In genomic region chr6:131910219-131910589, GRCh38 we compare ENCODE assay signal across 15 cellular contexts. TPM values are rescaled to one million over a fixed set of nuclear protein-coding genes. Genes with fewer than 3 reads are reported as not detected.
DNase-seq lines count a peak whose midpoint lies in the region; ATAC-seq and TF ChIP-seq lines count a peak whose summit lies in the region.
"Had no signal": no experiment of that assay in that cellular context is flagged by ENCODE, and none has a peak within 500 bp of the region (broad histone marks: within the 10 kb centered on the region; RNA-seq: fewer than 3 reads in every experiment).

No MANE protein-coding gene starts in this region.

- no peaks in the 10 kb centered on the region for H3K9me2 ChIP-seq in DOHH2 (replicated peaks; ENCODE audit: control insufficient read depth, low read length)

- H3K4me1 Mint-ChIP-seq in endodermal cell, result peaks cover 21% of the 10 kb centered on the region

- H3K36me3 ChIP-seq in DOHH2 (ENCODE audit: control insufficient read depth, low read length), result no peaks in the 10 kb centered on the region
- no peaks in the 10 kb centered on the region for H3K36me3 ChIP-seq in endodermal cell (ENCODE audit: control insufficient read depth, insufficient read depth, low read length)
- no peaks in the 10 kb centered on the region for H3K36me3 ChIP-seq in transverse colon
- H3K36me3 ChIP-seq: HAP-1, suprapubic skin had no signal

- intact Hi-C loops in transverse colon (cut with DNase I; ENCODE audit: low total_unique reads), result no loop called here

- in situ Hi-C loops in transverse colon (cut with MboI; ENCODE audit: low pct_ligation_motif_present in 1 of 4, low pct_unique_long_range_greater_than_20kb in 1 of 4, low sequenced_read_pairs in 3 of 4), result loop anchor here (10.0 to 25.0 kb wide), 4 partner anchors 125 to 577 kb away; no protein-coding TSS in a partner anchor

- H3K79me2 ChIP-seq in DOHH2 (ENCODE audit: control insufficient read depth, low read length), result no peaks in the 10 kb centered on the region
- H3K79me2 ChIP-seq: parathyroid adenoma had no signal

- H3K27ac Mint-ChIP-seq in endodermal cell, result no peak overlapping the region

- no peak overlapping the region for H3K4me3 Mint-ChIP-seq in endodermal cell
- H3K4me3 Mint-ChIP-seq: activated naive CD8-positive, alpha-beta T cell treated with anti-CD3 and anti-CD28 coated beads, Interleukin-2, amount 10 ng/mL, durations not matched to agents 7 days and 5 days; IgD-negative memory B cell had no signal

- TF ChIP-seq EP300 in transverse colon (IDR thresholded peaks at IDR 0.05; ENCODE audit: low read depth), result no peak

- peak overlapping the region; percentile 18; the same call in 1 of the 2 replicates for H3K4me2 ChIP-seq in DOHH2 (ENCODE audit: low read length)

- no peak for TF ChIP-seq POLR2A in transverse colon (IDR thresholded peaks at IDR 0.05)

- H3K4me1 ChIP-seq in DOHH2 (ENCODE audit: control insufficient read depth, low read length) (peaks cover 21% of the 10 kb centered on the region), endodermal cell (ENCODE audit: control insufficient read depth, insufficient read depth, low read length) (no peaks in the 10 kb centered on the region), transverse colon (peaks cover 0 to 26% (median 4%) of the 10 kb centered on the region in 4 donors)
- H3K4me1 ChIP-seq: HAP-1, parathyroid adenoma had no signal

- H3K27ac ChIP-seq in DOHH2 (ENCODE audit: low read depth, low read length) (no peak overlapping the region), endodermal cell (ENCODE audit: low read depth, low read length) (no peak overlapping the region), transverse colon (no peak overlapping the region)
- H3K27ac ChIP-seq: parathyroid adenoma, suprapubic skin had no signal

- DNase-seq in endodermal cell, result no peak
- DNase-seq in stimulated activated CD4-positive, alpha-beta T cell treated with anti-CD3 and anti-CD28 coated beads, Interleukin-1b, Interleukin-23, amount 100 ng/mL, for 48 hours, result no peak
- DNase-seq in transverse colon, result no peak
- no peak for DNase-seq in activated CD4-positive, alpha-beta T cell treated with anti-CD3 and anti-CD28 coated beads for 48 hours
- DNase-seq: kidney had no signal

- peaks cover 19% of the 10 kb centered on the region for H3K36me3 Mint-ChIP-seq in endodermal cell (ENCODE audit: low read depth)
- H3K36me3 Mint-ChIP-seq: activated naive CD8-positive, alpha-beta T cell treated with anti-CD3 and anti-CD28 coated beads, Interleukin-2, amount 10 ng/mL, durations not matched to agents 7 days and 5 days; IgD-negative memory B cell had no signal

- H3K9ac ChIP-seq in endodermal cell (ENCODE audit: extremely low read depth, low read length, poor library complexity, severe bottlenecking), result no peak overlapping the region
- H3K9ac ChIP-seq: parathyroid adenoma had no signal

- no CpG with 5 or more reads among the region's 1 CpG for WGBS in endodermal cell (ENCODE audit: insufficient coverage in 1 of 2, insufficient read length in 1 of 2), 2 experiments
- WGBS in transverse colon (ENCODE audit: low coverage in 1 of 2), 2 donors, result 49 to 62% methylated on average over 1 of the region's 1 CpG

- H3K27me3 ChIP-seq in DOHH2 (ENCODE audit: control insufficient read depth, low read length), result peaks cover 16% of the 10 kb centered on the region
- H3K27me3 ChIP-seq in endodermal cell (ENCODE audit: control insufficient read depth, insufficient read depth, low read length, poor library complexity, severe bottlenecking), result no peaks in the 10 kb centered on the region
- H3K27me3 ChIP-seq in transverse colon, result peaks cover 9% of the 10 kb centered on the region

- no peaks in the 10 kb centered on the region for H3K9me3 Mint-ChIP-seq in endodermal cell
- H3K9me3 Mint-ChIP-seq: activated naive CD8-positive, alpha-beta T cell treated with anti-CD3 and anti-CD28 coated beads, Interleukin-2, amount 10 ng/mL, durations not matched to agents 7 days and 5 days; central memory CD8-positive, alpha-beta T cell had no signal

- TF ChIP-seq CTCF in DOHH2 (IDR thresholded peaks at IDR 0.05; ENCODE audit: low read depth, low read length, poor library complexity, severe bottlenecking) (no peak), endodermal cell (conservative IDR thresholded peaks at IDR 0.05) (peak; percentile 9), transverse colon (IDR thresholded peaks at IDR 0.05) (peak in 1 of 5 experiments; percentile 28)

- peak; percentile 16 for ATAC-seq in GM21390 (IDR thresholded peaks at IDR 0.05; ENCODE audit: unreplicated experiment)
- ATAC-seq in HG03196 (IDR thresholded peaks at IDR 0.05; ENCODE audit: unreplicated experiment), result peak; percentile 11
- ATAC-seq in HG02870 (IDR thresholded peaks at IDR 0.05; ENCODE audit: unreplicated experiment), result no peak

- no peaks in the 10 kb centered on the region for H3K9me3 ChIP-seq in DOHH2 (ENCODE audit: control insufficient read depth, insufficient read depth, low read length)
- no peaks in the 10 kb centered on the region for H3K9me3 ChIP-seq in endodermal cell (ENCODE audit: control insufficient read depth, low read length)
- no peaks in the 10 kb centered on the region for H3K9me3 ChIP-seq in transverse colon
- H3K9me3 ChIP-seq: HAP-1, suprapubic skin had no signal

- no peak overlapping the region for H3K4me3 ChIP-seq in DOHH2 (ENCODE audit: low read length)
- H3K4me3 ChIP-seq in endodermal cell (ENCODE audit: low read length), result no peak overlapping the region
- no peak overlapping the region for H3K4me3 ChIP-seq in transverse colon
- H3K4me3 ChIP-seq: HAP-1, suprapubic skin had no signal

- no peaks in the 10 kb centered on the region for H3F3A ChIP-seq in DOHH2 (ENCODE audit: control insufficient read depth, insufficient read depth)

- H4K20me1 ChIP-seq in DOHH2 (ENCODE audit: control insufficient read depth, insufficient read depth, low read depth, low read length), result no peaks in the 10 kb centered on the region

- H3K27me3 Mint-ChIP-seq in endodermal cell (ENCODE audit: insufficient read depth), result no peaks in the 10 kb centered on the region

RNA-seq across cellular contexts. Expression of gene CCN2, which starts 41.0 kb away (rescaled TPM):
- total RNA-seq in endodermal cell, result 10 to 100 TPM; 28.6 to 29.4 TPM
- 176 TPM for polyA plus RNA-seq in endodermal cell (2013, experiment 1 of 2)
- 179 TPM for polyA plus RNA-seq in endodermal cell (2013, experiment 2 of 2)
- total RNA-seq in transverse colon, result 100 to 1,000 TPM in 1 of 4 donors, 10 to 100 TPM in 3; 37.0 to 146 (median 58.0) TPM
- total RNA-seq: activated naive CD8-positive, alpha-beta T cell treated with anti-CD3 and anti-CD28 coated beads, Interleukin-2, amount 10 ng/mL, durations not matched to agents 7 days and 5 days had no signal
- polyA plus RNA-seq: IgD-negative memory B cell had no signal
